Comparison of ENCODE assay signal across 10 cellular contexts in the genomic region with DNA sequence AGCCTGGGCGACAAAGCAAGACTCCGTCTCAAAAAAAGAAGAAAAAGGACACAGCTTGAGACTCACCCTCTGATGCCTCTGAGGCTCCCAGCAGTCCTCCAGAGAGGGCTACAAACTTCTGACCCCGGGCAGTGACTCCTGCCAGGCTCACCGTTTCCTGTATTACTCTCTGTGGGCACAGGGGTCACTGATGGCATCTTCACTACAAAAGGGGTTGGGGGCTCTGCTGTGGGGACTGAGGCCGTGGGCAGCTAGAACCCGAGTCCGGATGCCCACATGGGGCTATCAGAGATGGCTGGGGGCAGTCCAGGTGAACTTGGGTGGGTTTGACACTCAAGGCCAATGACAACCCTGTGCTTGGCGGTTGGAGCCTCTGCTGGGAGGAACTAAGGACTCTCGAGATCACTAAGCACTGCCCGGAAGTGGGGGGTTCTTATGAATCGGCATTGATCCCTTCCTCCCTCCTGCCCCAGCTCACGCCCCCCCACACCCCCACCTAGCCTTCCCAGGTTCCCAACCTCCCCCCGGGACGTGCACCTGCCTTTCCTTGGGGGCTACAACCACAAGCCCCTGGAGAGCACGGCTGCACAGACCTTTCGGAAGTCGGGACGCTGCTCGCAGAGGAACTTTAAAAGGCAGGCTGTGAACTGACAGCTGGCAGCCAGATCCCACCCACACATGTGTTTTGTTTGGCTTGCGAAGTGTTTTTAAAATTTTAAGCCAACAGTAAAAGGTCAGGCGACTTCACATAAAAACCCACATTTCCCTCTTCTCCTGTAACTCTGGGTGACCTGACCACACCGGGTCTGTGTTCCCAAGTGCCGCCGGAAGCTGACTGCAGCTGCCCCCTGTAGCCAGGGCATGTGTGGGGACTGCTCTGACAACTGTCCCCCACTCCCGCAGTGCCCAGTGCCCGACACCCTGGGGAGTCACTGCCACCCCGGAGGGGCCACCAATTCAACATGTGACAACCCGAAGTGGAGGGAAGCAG. TPM values are rescaled to one million over a fixed set of nuclear protein-coding genes. Genes with fewer than 3 reads are reported as not detected.
A peak's percentile ranks its signal among the peaks of the same experiment; 100 is the strongest.
DNase-seq lines count a peak whose midpoint lies in the region; ATAC-seq and TF ChIP-seq lines count a peak whose summit lies in the region.
"Had no signal": no experiment of that assay in that cellular context is flagged by ENCODE, and none has a peak within 500 bp of the region (broad histone marks: within the 10 kb centered on the region; RNA-seq: fewer than 3 reads in every experiment).

No MANE protein-coding gene starts in this region.

- H3K4me2 ChIP-seq in smooth muscle cell, result peak overlapping the region; percentile 28

- no peak overlapping the region for H3K9ac ChIP-seq in smooth muscle cell (ENCODE audit: low read depth)

- H4K20me1 ChIP-seq in smooth muscle cell (ENCODE audit: low read depth), result peaks cover 89% of the 10 kb centered on the region

- H3K36me3 ChIP-seq in smooth muscle cell (ENCODE audit: low read depth), result no peaks in the 10 kb centered on the region

- H3K4me3 ChIP-seq in fibroblast of the aortic adventitia (ENCODE audit: low read depth, low read length) (no peak overlapping the region), smooth muscle cell (no peak overlapping the region)

- TF ChIP-seq CTCF in fibroblast of the aortic adventitia (IDR thresholded peaks at IDR 0.05; ENCODE audit: insufficient read depth, low read length) (no peak), smooth muscle cell (IDR thresholded peaks at IDR 0.05; ENCODE audit: borderline replicate concordance, insufficient read depth, poor library complexity, severe bottlenecking) (no peak)

- ATAC-seq in HG03520 (IDR thresholded peaks at IDR 0.05; ENCODE audit: unreplicated experiment), result no peak
- ATAC-seq: left colon had no signal

- peaks cover 9% of the 10 kb centered on the region for H3K79me2 ChIP-seq in smooth muscle cell (ENCODE audit: low read depth)

- H3K9me3 ChIP-seq in smooth muscle cell (replicated peaks; ENCODE audit: low read depth), result no peaks in the 10 kb centered on the region

- DNase-seq in DMS53 (lab: John Stamatoyannopoulos, UW), result peak; percentile 47
- DNase-seq in DMS53 treated with DMSO at 0.1 percent for 48 hours (lab: John Stamatoyannopoulos, UW; ENCODE audit: unreplicated experiment), result no peak
- DNase-seq in RPMI7951 (ENCODE audit: low read depth), result peak; percentile 53
- DNase-seq in fibroblast of the aortic adventitia (ENCODE audit: low read depth), result peak; percentile 52
- no peak for DNase-seq in smooth muscle cell (lab: John Stamatoyannopoulos, UW; ENCODE audit: unreplicated experiment)
- no peak for DNase-seq in RKO (ENCODE audit: low spot score)
- no peak for DNase-seq in cortex of kidney (lab: John Stamatoyannopoulos, UW)

- 65% methylated on average over 27 of the region's 28 CpGs for WGBS in smooth muscle cell (ENCODE audit: low lambda C conversion rate)

- no peaks in the 10 kb centered on the region for H3K27me3 ChIP-seq in smooth muscle cell (ENCODE audit: low read depth)

- H3F3A ChIP-seq in smooth muscle cell (ENCODE audit: low read depth), result peaks cover 12% of the 10 kb centered on the region

- H3K27ac ChIP-seq in smooth muscle cell (ENCODE audit: low read depth), result no peak overlapping the region
- H3K27ac ChIP-seq: 22Rv1 had no signal

- H2AFZ ChIP-seq in smooth muscle cell (ENCODE audit: low read depth), result no peak overlapping the region

- no peaks in the 10 kb centered on the region for H3K4me1 ChIP-seq in smooth muscle cell (ENCODE audit: low read depth)

RNA-seq across cellular contexts. Expression of gene RALGDS, which starts 5.0 kb away (rescaled TPM):
- total RNA-seq in RPMI7951 (2014; rRNA removed; shearing (Covaris generic)), result 12.5 and 18.9 TPM in 2 replicates
- total RNA-seq in fibroblast of the aortic adventitia (ENCODE audit: low replicate concordance) (4.3 and 15.6 TPM in 2 replicates), smooth muscle cell (27.8 and 28.5 TPM in 2 replicates)
- 37.7 and 43.7 TPM in 2 replicates for polyA plus RNA-seq in smooth muscle cell

RNA-seq across cellular contexts. Expression of gene GBGT1, which starts 37.7 kb away (rescaled TPM):
- 0.59 and 1.3 TPM in 2 replicates for total RNA-seq in RPMI7951 (2014; rRNA removed; shearing (Covaris generic))
- total RNA-seq in fibroblast of the aortic adventitia (ENCODE audit: low replicate concordance) (0.98 and 1.6 TPM in 2 replicates), smooth muscle cell (8.2 and 11.3 TPM in 2 replicates)
- 4.5 and 6.7 TPM in 2 replicates for polyA plus RNA-seq in smooth muscle cell

Comparison
In these comparisons a context has a peak if more than half of its experiments do, and no peak if none do; other contexts are left out.
1. DNase-seq: peak in DMS53 (single experiment), RPMI7951 (single experiment) and fibroblast of the aortic adventitia (single experiment); none in DMS53 treated with DMSO at 0.1 percent for 48 hours (single experiment), smooth muscle cell (single experiment), RKO (single experiment) and cortex of kidney (single experiment).